In the genomic region with DNA sequence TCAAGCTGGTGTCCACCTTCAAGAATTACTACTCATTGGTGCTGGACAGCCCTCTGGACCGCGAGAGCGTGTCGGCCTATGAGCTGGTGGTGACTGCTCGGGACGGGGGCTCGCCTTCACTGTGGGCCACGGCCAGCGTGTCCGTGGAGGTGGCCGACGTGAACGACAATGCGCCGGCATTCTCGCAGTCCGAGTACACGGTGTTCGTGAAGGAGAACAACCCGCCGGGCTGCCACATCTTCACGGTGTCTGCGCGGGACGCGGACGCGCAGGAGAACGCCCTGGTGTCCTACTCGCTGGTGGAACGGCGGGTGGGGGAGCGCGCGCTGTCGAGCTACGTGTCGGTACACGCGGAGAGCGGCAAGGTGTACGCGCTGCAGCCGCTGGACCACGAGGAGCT, we compare ENCODE assay signal across 8 cellular contexts. TPM values are rescaled to one million over a fixed set of nuclear protein-coding genes. Genes with fewer than 3 reads are reported as not detected.
"Had no signal": no experiment of that assay in that cellular context is flagged by ENCODE, and none has a peak within 500 bp of the region (broad histone marks: within the 10 kb centered on the region; RNA-seq: fewer than 3 reads in every experiment).

No MANE protein-coding gene starts in this region.

RNA-seq across cellular contexts. Expression of gene PCDHA3, which starts 1.5 kb away (rescaled TPM):
- total RNA-seq: MCF 10A, NCI-H460, OCI-LY7, PC-9, RPMI7951 had no signal

RNA-seq across cellular contexts. Expression of gene PCDHA4, which starts 4.5 kb away (rescaled TPM):
- total RNA-seq: NCI-H460, OCI-LY7, PC-9, SJCRH30 had no signal

RNA-seq across cellular contexts. Expression of gene PCDHA2, which starts 7.7 kb away (rescaled TPM):
- total RNA-seq: LHCN-M2, MCF 10A, NCI-H460, OCI-LY7, PC-9, Right ventricle myocardium inferior, RPMI7951, SJCRH30 had no signal

RNA-seq across cellular contexts. Expression of gene PCDHA1, which starts 16.4 kb away (rescaled TPM):
- total RNA-seq: MCF 10A, OCI-LY7, PC-9, Right ventricle myocardium inferior, SJCRH30 had no signal

RNA-seq across cellular contexts. Expression of gene PCDHA5, which starts 19.0 kb away (rescaled TPM):
- total RNA-seq: LHCN-M2, NCI-H460, OCI-LY7, PC-9 had no signal
